In genomic region chr21:29346771-29347170, GRCh38 we compare ENCODE assay signal across 20 cellular contexts. TPM values are rescaled to one million over a fixed set of nuclear protein-coding genes. Genes with fewer than 3 reads are reported as not detected.
DNase-seq lines count a peak whose midpoint lies in the region; ATAC-seq and TF ChIP-seq lines count a peak whose summit lies in the region.
"Had no signal": no experiment of that assay in that cellular context is flagged by ENCODE, and none has a peak within 500 bp of the region (broad histone marks: within the 10 kb centered on the region; RNA-seq: fewer than 3 reads in every experiment).

No MANE protein-coding gene starts in this region.

- peaks cover 18% of the 10 kb centered on the region for H3K4me1 ChIP-seq in cardiac muscle cell (ENCODE audit: low read depth)
- H3K4me1 ChIP-seq in right cardiac atrium (ENCODE audit: control insufficient read depth, insufficient read depth, low read length): peaks cover 3% of the 10 kb centered on the region
- H3K4me1 ChIP-seq in fibroblast of lung (ENCODE audit: control insufficient read depth, extremely low read depth, insufficient read depth, low read length): peaks cover 36% of the 10 kb centered on the region
- H3K4me1 ChIP-seq in stomach smooth muscle (ENCODE audit: control insufficient read depth, insufficient read depth, low read length): peaks cover 29% of the 10 kb centered on the region
- H3K4me1 ChIP-seq in lower lobe of right lung: peaks cover 75% of the 10 kb centered on the region

- H3K9ac ChIP-seq in fibroblast of lung (ENCODE audit: insufficient read depth, low read length) (no peak overlapping the region), stomach smooth muscle (ENCODE audit: low read length in 2 of 2) (no peak overlapping the region)
- H3K9ac ChIP-seq: SK-N-SH had no signal

- WGBS in right cardiac atrium: 74% methylated on average over 4 of the region's 4 CpGs

- H3K27ac Mint-ChIP-seq in T-helper 17 cell: peak overlapping the region; percentile 75
- H3K27ac Mint-ChIP-seq: activated naive CD4-positive, alpha-beta T cell treated with anti-CD3 and anti-CD28 coated beads, Interleukin-2, amount 10 ng/mL, durations not matched to agents 7 days and 5 days; activated T-cell treated with anti-CD3 and anti-CD28 coated beads, Interleukin-2, amount 50 U/mL, for 24 hours had no signal

- intact Hi-C loops in right cardiac atrium (cut with DNase I): no loop called here
- intact Hi-C loops in lower lobe of right lung (cut with DNase I): loop anchor here (10.0 kb wide), 1 partner anchor 182 kb away; no protein-coding TSS in a partner anchor

- TF ChIP-seq CTCF in cardiac muscle cell (IDR thresholded peaks at IDR 0.05; ENCODE audit: low read depth, low read length) (no peak), fibroblast of lung (conservative IDR thresholded peaks at IDR 0.05 in 1 of 2, IDR thresholded peaks at IDR 0.05 in 1 of 2; ENCODE audit: low read depth in 1 of 2, low read length in 2 of 2) (no peak), lower lobe of right lung (IDR thresholded peaks at IDR 0.05) (no peak)

- no peak overlapping the region for H3K4me3 ChIP-seq in cardiac muscle cell
- no peak overlapping the region for H3K4me3 ChIP-seq in right cardiac atrium (ENCODE audit: low read length)
- H3K4me3 ChIP-seq in fibroblast of lung (replicated peaks in 1 of 4; ENCODE audit: control extremely low read depth in 1 of 4, insufficient read depth in 1 of 4, low read depth in 3 of 4, low read length in 4 of 4): no peak overlapping the region
- no peak overlapping the region for H3K4me3 ChIP-seq in stomach smooth muscle (ENCODE audit: low read length in 2 of 2)
- H3K4me3 ChIP-seq in lower lobe of right lung: no peak overlapping the region
- H3K4me3 ChIP-seq: heart right ventricle had no signal

- H3K79me2 ChIP-seq in fibroblast of lung (ENCODE audit: control insufficient read depth, insufficient read depth, low read length): peaks cover 40% of the 10 kb centered on the region

- H3K27me3 Mint-ChIP-seq in T-helper 17 cell: no peaks in the 10 kb centered on the region
- H3K27me3 Mint-ChIP-seq: activated naive CD4-positive, alpha-beta T cell treated with anti-CD3 and anti-CD28 coated beads, Interleukin-2, amount 10 ng/mL, durations not matched to agents 7 days and 5 days; activated T-cell treated with anti-CD3 and anti-CD28 coated beads, Interleukin-2, amount 50 U/mL, for 24 hours had no signal

- no peak overlapping the region for H2AFZ ChIP-seq in fibroblast of lung (ENCODE audit: low read length)

- peak overlapping the region; percentile 52 for H3K27ac ChIP-seq in cardiac muscle cell
- H3K27ac ChIP-seq in right cardiac atrium (ENCODE audit: low read length): no peak overlapping the region
- H3K27ac ChIP-seq in fibroblast of lung (ENCODE audit: insufficient read depth, low read length): peak overlapping the region; percentile 64
- peak overlapping the region; percentile 53 for H3K27ac ChIP-seq in stomach smooth muscle (ENCODE audit: low read length)
- no peak overlapping the region for H3K27ac ChIP-seq in lower lobe of right lung

- H3K4me2 ChIP-seq in fibroblast of lung (ENCODE audit: extremely low read depth, insufficient read depth, low read length): peak overlapping the region; percentile 44
- H3K4me2 ChIP-seq: SK-N-SH had no signal

- H3K9me3 ChIP-seq in cardiac muscle cell (ENCODE audit: low read depth) (no peaks in the 10 kb centered on the region), right cardiac atrium (ENCODE audit: control insufficient read depth, low read length) (no peaks in the 10 kb centered on the region), T-helper 17 cell (ENCODE audit: control insufficient read depth, low read length, poor library complexity, severe bottlenecking) (no peaks in the 10 kb centered on the region), fibroblast of lung (ENCODE audit: control insufficient read depth, insufficient read depth, low read depth, low read length) (no peaks in the 10 kb centered on the region), stomach smooth muscle (ENCODE audit: control insufficient read depth in 2 of 2, low read length in 2 of 2) (no peaks in the 10 kb centered on the region), lower lobe of right lung (no peaks in the 10 kb centered on the region)
- H3K9me3 ChIP-seq: heart right ventricle, SK-N-SH had no signal

- no peak for ATAC-seq in right cardiac atrium
- ATAC-seq in T-helper 17 cell: no peak
- ATAC-seq in lower lobe of right lung: no peak

- H3K4me3 Mint-ChIP-seq in T-helper 17 cell: peak overlapping the region; percentile 41
- H3K4me3 Mint-ChIP-seq: activated naive CD4-positive, alpha-beta T cell treated with anti-CD3 and anti-CD28 coated beads, Interleukin-2, amount 10 ng/mL, durations not matched to agents 7 days and 5 days; activated T-cell treated with anti-CD3 and anti-CD28 coated beads, Interleukin-2, amount 50 U/mL, for 24 hours had no signal

- H3K4me1 Mint-ChIP-seq in T-helper 17 cell: peaks cover 23% of the 10 kb centered on the region

- H3K36me3 ChIP-seq in cardiac muscle cell (no peaks in the 10 kb centered on the region), fibroblast of lung (ENCODE audit: control insufficient read depth, insufficient read depth, low read length) (peaks cover 4% of the 10 kb centered on the region), stomach smooth muscle (ENCODE audit: control insufficient read depth in 2 of 2, insufficient read depth in 2 of 2, low read length in 2 of 2) (no peaks in the 10 kb centered on the region), lower lobe of right lung (peaks cover 13% of the 10 kb centered on the region)

- no peaks in the 10 kb centered on the region for H4K20me1 ChIP-seq in fibroblast of lung (ENCODE audit: control insufficient read depth, extremely low read depth, insufficient read depth, low read length)

- H3K27me3 ChIP-seq in cardiac muscle cell (no peaks in the 10 kb centered on the region), right cardiac atrium (ENCODE audit: control insufficient read depth, insufficient read depth) (no peaks in the 10 kb centered on the region), fibroblast of lung (ENCODE audit: control insufficient read depth, insufficient read depth, low read length) (no peaks in the 10 kb centered on the region), stomach smooth muscle (ENCODE audit: control insufficient read depth in 1 of 2, insufficient read depth in 2 of 2, low read length in 2 of 2) (no peaks in the 10 kb centered on the region), lower lobe of right lung (ENCODE audit: low read depth) (no peaks in the 10 kb centered on the region)
- H3K27me3 ChIP-seq: heart right ventricle had no signal

- H3K36me3 Mint-ChIP-seq in T-helper 17 cell (ENCODE audit: low read depth): peaks cover 5% of the 10 kb centered on the region

- DNase-seq in cardiac muscle cell (ENCODE audit: low read depth in 1 of 2, low spot score in 1 of 2) (no peak), right cardiac atrium (no peak), T-helper 17 cell (no peak), fibroblast of lung (ENCODE audit: low read depth in 2 of 2) (no peak), NCI-H2081 (lab: John Stamatoyannopoulos, UW) (no peak), lower lobe of right lung (no peak), NCI-H526 (lab: John Stamatoyannopoulos, UW) (no peak)
- DNase-seq: activated CD4-positive, alpha-beta T cell treated with anti-CD3 and anti-CD28 coated beads for 48 hours; activated naive CD4-positive, alpha-beta T cell treated with anti-CD3 and anti-CD28 coated beads, Interleukin-2, amount 10 ng/mL, durations not matched to agents 7 days and 5 days; activated T-cell treated with anti-CD3 and anti-CD28 coated beads, Interleukin-2, amount 50 U/mL, for 24 hours; cerebellar nuclear complex; GOT3; heart right ventricle; left cardiac atrium; mesendoderm; NCI-H69; occipital lobe; SK-N-SH; T-helper 2 cell had no signal

RNA-seq across cellular contexts. Expression of gene BACH1, which starts 48.0 kb away (rescaled TPM):
- total RNA-seq in cardiac muscle cell (25.2 and 32.3 TPM in 2 replicates), right cardiac atrium (10 to 100 TPM; 44.8 to 68.3 (median 47.4) TPM), T-helper 17 cell (10 to 100 TPM; 55.6 to 64.2 TPM), fibroblast of lung (127 and 138 TPM in 2 replicates), lower lobe of right lung (148 TPM)
- polyA plus RNA-seq in cardiac muscle cell (17.2 and 24.2 TPM in 2 replicates), right cardiac atrium (5.0 TPM), fibroblast of lung (36.4 and 38.2 TPM in 2 replicates)
- 16.9 and 22.6 TPM in 2 replicates for polyA plus RNA-seq in fibroblast of lung (2012)
- 58.0 and 88.5 TPM in 2 replicates for polyA minus RNA-seq in fibroblast of lung (ENCODE audit: low replicate concordance)

Comparison
In these comparisons a context has a peak if more than half of its experiments do, and no peak if none do; other contexts are left out.
1. H3K27ac ChIP-seq: peak in cardiac muscle cell (single experiment), fibroblast of lung (single experiment) and stomach smooth muscle (single experiment); none in right cardiac atrium (single experiment) and lower lobe of right lung (single experiment).